Comparison of ENCODE assay signal across 8 cellular contexts in genomic region chr5:80083115-80083890, GRCh38. TPM values are rescaled to one million over a fixed set of nuclear protein-coding genes. Genes with fewer than 3 reads are reported as not detected.
DNase-seq lines count a peak whose midpoint lies in the region; ATAC-seq and TF ChIP-seq lines count a peak whose summit lies in the region.

No MANE protein-coding gene starts in this region.

- peak; percentile 35 for TF ChIP-seq CTCF in mucosa of descending colon (IDR thresholded peaks at IDR 0.05)
- TF ChIP-seq CTCF in type B pancreatic cell (conservative IDR thresholded peaks at IDR 0.05) = peak; percentile 87

- no peaks in the 10 kb centered on the region for H3K9me3 ChIP-seq in mucosa of descending colon

- ATAC-seq in HG02588 (IDR thresholded peaks at IDR 0.05; ENCODE audit: unreplicated experiment) (peak; percentile 55), mucosa of descending colon (peak; percentile 85), GM21526 (IDR thresholded peaks at IDR 0.05; ENCODE audit: low FRiP score, unreplicated experiment) (no peak)

- no peak overlapping the region for H3K4me3 Mint-ChIP-seq in type B pancreatic cell

- no peaks in the 10 kb centered on the region for H3K36me3 Mint-ChIP-seq in type B pancreatic cell

- no peaks in the 10 kb centered on the region for H3K36me3 ChIP-seq in mucosa of descending colon (ENCODE audit: low read depth)

- DNase-seq in DMS153 (lab: John Stamatoyannopoulos, UW) (peak; percentile 48), NCI-H226 (peak; percentile 36), epidermal melanocyte (ENCODE audit: insufficient read length, low spot score) (peak; percentile 90), mucosa of descending colon (peak in 1 of 3 donors; percentile 11), type B pancreatic cell (ENCODE audit: extremely low spot score, unreplicated experiment) (no peak)
- peak; percentile 12 to 13 for DNase-seq in activated CD4-positive, alpha-beta T cell treated with anti-CD3 and anti-CD28 coated beads, Interleukin-2, amount 50 U/mL, for 24 hours (ENCODE audit: low read depth in 1 of 2, low spot score in 1 of 2)

- H3K4me3 ChIP-seq in mucosa of descending colon = no peak overlapping the region

- peaks cover 5% of the 10 kb centered on the region for H3K4me1 Mint-ChIP-seq in type B pancreatic cell (ENCODE audit: unreplicated experiment)

- peaks cover 3% of the 10 kb centered on the region for H3K27me3 Mint-ChIP-seq in type B pancreatic cell

- intact Hi-C loops in mucosa of descending colon (cut with DNase I, micrococcal nuclease) = no loop called here

- no peaks in the 10 kb centered on the region for H3K9me3 Mint-ChIP-seq in type B pancreatic cell

- H3K27ac Mint-ChIP-seq in type B pancreatic cell = no peak overlapping the region

- H3K4me1 ChIP-seq in mucosa of descending colon (ENCODE audit: low read depth) = no peaks in the 10 kb centered on the region

RNA-seq across cellular contexts. Expression of gene THBS4, which starts 48.2 kb away (rescaled TPM):
- total RNA-seq in mucosa of descending colon = 10 to 100 TPM in 1 of 3 donors, 1 to 10 TPM in 1, under 1 TPM in 1; 0.84 to 26.2 (median 4.8) TPM
- 8.8 and 16.6 TPM in 2 replicates for total RNA-seq in type B pancreatic cell (ENCODE audit: low replicate concordance)
